In genomic region chr3:131794766-131795381, GRCh38 we compare ENCODE assay signal across 8 cellular contexts.
DNase-seq lines count a peak whose midpoint lies in the region; ATAC-seq and TF ChIP-seq lines count a peak whose summit lies in the region.

No MANE protein-coding gene starts in this region.

- no peaks in the 10 kb centered on the region for H3K27me3 ChIP-seq in vagina

- peak; percentile 7 to 54 (median 27) for TF ChIP-seq CTCF in vagina (IDR thresholded peaks at IDR 0.05)

- DNase-seq in stimulated activated CD4-positive, alpha-beta T cell treated with anti-CD3 and anti-CD28 coated beads, Interleukin-12 subunit alpha, Interleukin-12 subunit beta, amount 100 ng/mL, for 4 hours, result peak; percentile 0
- DNase-seq in stimulated activated CD4-positive, alpha-beta T cell treated with anti-CD3 and anti-CD28 coated beads, Interleukin-4, amount 100 ng/mL, for 1 hour, result no peak
- DNase-seq in KG1 (lab: John Stamatoyannopoulos, UW) (peak; percentile 41), SK-N-DZ (ENCODE audit: low spot score) (peak; percentile 67), epidermal melanocyte (ENCODE audit: insufficient read length, low spot score) (peak; percentile 54), vagina (ENCODE audit: extremely low spot score in 2 of 2) (no peak)

- H3K27ac ChIP-seq in mesodermal cell (ENCODE audit: low read depth, low read length, severe bottlenecking), result peak overlapping the region; percentile 70
- H3K27ac ChIP-seq in vagina, result no peak overlapping the region

- peak; percentile 51 for ATAC-seq in GM21717 (IDR thresholded peaks at IDR 0.05; ENCODE audit: unreplicated experiment)

- peaks cover 4% of the 10 kb centered on the region for H3K4me1 ChIP-seq in mesodermal cell (ENCODE audit: control insufficient read depth, insufficient read depth, low read length, poor library complexity, severe bottlenecking)
- H3K4me1 ChIP-seq in vagina, result no peaks in the 10 kb centered on the region

- WGBS in mesodermal cell (ENCODE audit: insufficient coverage in 2 of 2), 2 experiments, result 15 to 17% methylated on average over 1 to 2 of the region's 5 CpGs

- H3K4me3 ChIP-seq in mesodermal cell (ENCODE audit: extremely low read depth, insufficient read depth, low read length, poor library complexity, severe bottlenecking) (no peak overlapping the region), vagina (no peak overlapping the region)

- intact Hi-C loops in vagina (cut with DNase I), result no loop called here

- H3K36me3 ChIP-seq in mesodermal cell (ENCODE audit: control insufficient read depth, insufficient read depth, low read length), result no peaks in the 10 kb centered on the region
- H3K36me3 ChIP-seq in vagina, result no peaks in the 10 kb centered on the region

- TF ChIP-seq POLR2A in vagina (IDR thresholded peaks at IDR 0.05), result no peak

- H3K9me3 ChIP-seq in mesodermal cell (ENCODE audit: control insufficient read depth, low read length), result no peaks in the 10 kb centered on the region
- H3K9me3 ChIP-seq in vagina, result no peaks in the 10 kb centered on the region

Comparison
In these comparisons a context has a peak if more than half of its experiments do, and no peak if none do; other contexts are left out.
1. DNase-seq: peak in stimulated activated CD4-positive, alpha-beta T cell treated with anti-CD3 and anti-CD28 coated beads, Interleukin-12 subunit alpha, Interleukin-12 subunit beta, amount 100 ng/mL, for 4 hours (single experiment), KG1 (single experiment), SK-N-DZ (single experiment) and epidermal melanocyte (single experiment); none in stimulated activated CD4-positive, alpha-beta T cell treated with anti-CD3 and anti-CD28 coated beads, Interleukin-4, amount 100 ng/mL, for 1 hour (single experiment) and vagina (0 of 2).